In the genomic region with DNA sequence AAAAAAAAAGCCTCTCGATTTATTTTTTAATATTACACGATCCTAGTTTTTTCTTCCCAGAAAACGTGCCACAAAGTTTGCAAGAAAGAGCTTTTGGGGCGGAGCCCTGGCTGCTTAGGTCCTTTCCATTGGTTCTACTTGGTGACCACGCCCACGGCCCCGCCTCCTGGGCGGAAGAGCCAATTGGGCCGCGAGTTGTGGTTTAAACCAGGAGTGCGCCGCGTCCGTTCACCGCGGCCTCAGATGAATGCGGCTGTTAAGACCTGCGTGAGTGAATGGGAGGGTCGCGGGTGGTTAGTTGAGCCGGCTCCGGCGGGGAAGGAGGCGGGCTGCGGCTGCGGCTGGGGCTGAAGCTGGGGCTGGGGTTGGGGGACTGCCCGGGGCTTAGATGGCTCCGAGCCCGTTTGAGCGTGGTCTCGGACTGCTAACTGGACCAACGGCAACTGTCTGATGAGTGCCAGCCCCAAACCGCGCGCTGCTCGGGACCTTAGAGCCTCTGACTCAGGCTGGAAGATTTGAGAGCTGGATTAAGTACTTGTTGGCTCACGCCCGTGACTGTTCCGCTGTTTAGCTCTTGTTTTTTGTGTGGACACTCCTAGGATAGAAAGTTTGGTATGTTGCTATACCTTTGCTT, we compare ENCODE assay signal across 8 cellular contexts. TPM values are rescaled to one million over a fixed set of nuclear protein-coding genes. Genes with fewer than 3 reads are reported as not detected.
A peak's percentile ranks its signal among the peaks of the same experiment; 100 is the strongest.
DNase-seq lines count a peak whose midpoint lies in the region; ATAC-seq, FAIRE-seq and TF ChIP-seq lines count a peak whose summit lies in the region.

TSS of gene PTTG1 (plus strand) at position 231 of the 634 bp plus-strand sequence. CDS start 458 bp downstream, outside the sequence.

- H3K36me3 ChIP-seq in pancreas (no peaks in the 10 kb centered on the region), tibial artery (no peaks in the 10 kb centered on the region)

- peaks cover 6 to 24% (median 9%) of the 10 kb centered on the region in 3 donors for H3K4me1 ChIP-seq in pancreas
- H3K4me1 ChIP-seq in tibial artery: peaks cover 0 to 30% (median 18%) of the 10 kb centered on the region in 4 donors

- peak within 1 kb of the TSS; percentile 98 for H3K27ac Mint-ChIP-seq in activated naive CD4-positive, alpha-beta T cell treated with anti-CD3 and anti-CD28 coated beads, Interleukin-2, amount 50 U/mL, for 72 hours

- peak within 1 kb of the TSS in 1 of 4 donors; percentile 48 for H3K27ac ChIP-seq in pancreas
- H3K27ac ChIP-seq in tibial artery: peak within 1 kb of the TSS; percentile 69 to 72

- peak; percentile 65 for ATAC-seq in HG02623 (IDR thresholded peaks at IDR 0.05; ENCODE audit: unreplicated experiment)
- ATAC-seq in activated naive CD4-positive, alpha-beta T cell treated with anti-CD3 and anti-CD28 coated beads, Interleukin-2, amount 50 U/mL, for 72 hours: peak; percentile 82 to 84
- peak; percentile 79 to 91 (median 88) for ATAC-seq in pancreas

- H3K9me3 Mint-ChIP-seq in activated naive CD4-positive, alpha-beta T cell treated with anti-CD3 and anti-CD28 coated beads, Interleukin-2, amount 50 U/mL, for 72 hours: no peaks in the 10 kb centered on the region

- DNase-seq in GM10266 (ENCODE audit: extremely low spot score) (peak; percentile 78), NCI-H1092 treated with DMSO at 0.1 percent for 48 hours (lab: John Stamatoyannopoulos, UW) (peak; percentile 91), SKM-1 treated with dmso at 0.1 percent for 144 hours (lab: John Stamatoyannopoulos, UW; ENCODE audit: unreplicated experiment) (peak; percentile 89), head of caudate nucleus (peak; percentile 85 to 97 (median 93)), pancreas (peak; percentile 91 to 97 (median 94)), tibial artery (peak; percentile 97)
- peak; percentile 92 to 94 for DNase-seq in activated naive CD4-positive, alpha-beta T cell treated with anti-CD3 and anti-CD28 coated beads, Interleukin-2, amount 50 U/mL, for 72 hours (ENCODE audit: low spot score in 2 of 2)

- peak; percentile 97 for FAIRE-seq in pancreas (lab: Jason Lieb, UNC)

- intact Hi-C loops in head of caudate nucleus (cut with DNase I): no loop called here
- intact Hi-C loops in pancreas (cut with DNase I): no loop called here
- intact Hi-C loops in tibial artery (cut with DNase I; ENCODE audit: low total_unique reads): no loop called here

- H3K9me3 ChIP-seq in pancreas (no peaks in the 10 kb centered on the region), tibial artery (no peaks in the 10 kb centered on the region)

- H3K36me3 Mint-ChIP-seq in activated naive CD4-positive, alpha-beta T cell treated with anti-CD3 and anti-CD28 coated beads, Interleukin-2, amount 50 U/mL, for 72 hours: peaks cover 35 to 50% of the 10 kb centered on the region in 2 donors

- TF ChIP-seq CTCF in GM10266 (IDR thresholded peaks at IDR 0.05; ENCODE audit: control insufficient read depth, insufficient read depth, low read depth, missing control alignments) (no peak), pancreas (IDR thresholded peaks at IDR 0.05) (no peak), tibial artery (IDR thresholded peaks at IDR 0.05) (no peak)

- 1 to 2% methylated on average over 34 to 39 of the region's 39 CpGs for WGBS in pancreas, 2 donors

- peak within 1 kb of the TSS; percentile 31 to 54 (median 44) for H3K4me3 ChIP-seq in pancreas
- peak within 1 kb of the TSS; percentile 59 to 71 for H3K4me3 ChIP-seq in tibial artery

- no peaks in the 10 kb centered on the region for H3K27me3 ChIP-seq in pancreas
- H3K27me3 ChIP-seq in tibial artery: no peaks in the 10 kb centered on the region

RNA-seq across cellular contexts. Expression of gene PTTG1, which starts in this region (rescaled TPM):
- 100 to 1,000 TPM; 165 to 373 TPM for total RNA-seq in activated naive CD4-positive, alpha-beta T cell treated with anti-CD3 and anti-CD28 coated beads, Interleukin-2, amount 50 U/mL, for 72 hours
- total RNA-seq in pancreas: 1 to 10 TPM in 3 of 6 donors, under 1 TPM in 2, not detected in 1; 0.31 to 2.7 (median 1.3) TPM
- polyA plus RNA-seq in pancreas: 1 to 10 TPM; 1.2 to 2.0 TPM

Comparison
In these comparisons a context has a peak if more than half of its experiments do, and no peak if none do; other contexts are left out.
1. RNA of gene PTTG1 (total RNA-seq): 165 to 373 TPM in activated naive CD4-positive, alpha-beta T cell treated with anti-CD3 and anti-CD28 coated beads, Interleukin-2, amount 50 U/mL, for 72 hours; 0.31 to 2.7 TPM in pancreas; every median in the first group is over 10 times any median in the second.
2. Peak in every context shown above with its lines, with median percentiles within 50 percentile points of each other: DNase-seq and ATAC-seq.